Comparison of ENCODE assay signal across 1 cellular context in the genomic region with DNA sequence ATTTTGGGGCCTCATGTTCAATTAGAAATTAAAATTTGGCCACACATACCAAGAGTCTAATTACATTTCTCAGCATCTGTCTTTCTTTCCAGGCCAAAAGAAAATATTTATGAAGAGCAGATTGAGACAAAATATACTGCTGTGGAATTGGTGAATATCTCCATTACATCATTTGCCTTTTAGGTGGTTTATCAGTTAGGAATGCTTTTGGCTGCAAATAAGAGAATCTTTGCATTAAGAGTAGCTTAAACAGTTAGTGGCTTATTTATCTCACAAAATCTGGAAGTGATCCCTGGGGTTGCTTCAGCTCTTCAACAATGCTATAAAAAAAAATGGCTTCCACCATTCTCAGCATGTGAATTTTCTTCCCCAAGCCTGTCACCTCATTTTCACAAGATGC.
TF ChIP-seq lines count a peak whose summit lies in the region.

No MANE protein-coding gene starts in this region.

TF ChIP-seq in GM23338, 12 proteins besides CTCF, POLR2A, EP300 and RAD21 (continued from another document):
- TF ChIP-seq ZNF462 (CRISPR knock-in tag; IDR thresholded peaks at IDR 0.05) (no peak), ZNF114 (CRISPR knock-in tag; IDR thresholded peaks at IDR 0.05) (no peak), ZNF331 (CRISPR knock-in tag; IDR thresholded peaks at IDR 0.05; ENCODE audit: low read depth) (no peak), REST (IDR thresholded peaks at IDR 0.05; ENCODE audit: unreplicated experiment) (no peak)
TF ChIP-seq in GM23338: peak in this region for 0.
